10 cellular contexts compared by ENCODE assay signal in genomic region chr5:149452007-149452664, GRCh38.
DNase-seq lines count a peak whose midpoint lies in the region; ATAC-seq, FAIRE-seq and TF ChIP-seq lines count a peak whose summit lies in the region.
"Had no signal": no experiment of that assay in that cellular context is flagged by ENCODE, and none has a peak within 500 bp of the region (broad histone marks: within the 10 kb centered on the region; RNA-seq: fewer than 3 reads in every experiment).

No MANE protein-coding gene starts in this region.

- H3K4me3 Mint-ChIP-seq in effector memory CD8-positive, alpha-beta T cell: no peak overlapping the region
- no peak overlapping the region for H3K4me3 Mint-ChIP-seq in CD8-positive, alpha-beta T cell

- no peaks in the 10 kb centered on the region for H4K20me1 ChIP-seq in hepatocyte (ENCODE audit: insufficient read depth, poor library complexity, severe bottlenecking)

- peaks cover 5 to 13% of the 10 kb centered on the region in 2 donors for H3K27me3 Mint-ChIP-seq in effector memory CD8-positive, alpha-beta T cell
- H3K27me3 Mint-ChIP-seq in CD8-positive, alpha-beta T cell (ENCODE audit: low read depth): no peaks in the 10 kb centered on the region

- POLR2A ChIA-PET in CD8-positive, alpha-beta T cell (lab: Charles Lee): no interaction called here

- H3K27ac ChIP-seq in adrenal gland (peak overlapping the region in 4 of 5 donors; percentile 71 to 89 (median 77)), hepatocyte (peak overlapping the region; percentile 94), gastrocnemius medialis (peak overlapping the region; percentile 85 to 98 (median 96))
- H3K27ac ChIP-seq in CD8-positive, alpha-beta T cell (ENCODE audit: low read depth, low read length): no peak overlapping the region

- in situ Hi-C loops in gastrocnemius medialis (cut with MboI; ENCODE audit: low sequenced_read_pairs in 4 of 4): no loop called here

- no peak for ATAC-seq in gastrocnemius medialis
- ATAC-seq in effector memory CD8-positive, alpha-beta T cell (replicated peaks): no peak
- ATAC-seq in GM19397 (IDR thresholded peaks at IDR 0.05; ENCODE audit: unreplicated experiment): no peak
- no peak for ATAC-seq in CD8-positive, alpha-beta T cell

- H3K27ac Mint-ChIP-seq in effector memory CD8-positive, alpha-beta T cell: no peak overlapping the region
- no peak overlapping the region for H3K27ac Mint-ChIP-seq in CD8-positive, alpha-beta T cell

- no peaks in the 10 kb centered on the region for H3K4me1 Mint-ChIP-seq in effector memory CD8-positive, alpha-beta T cell (ENCODE audit: low read depth in 2 of 2)
- H3K4me1 Mint-ChIP-seq in CD8-positive, alpha-beta T cell (ENCODE audit: low read depth): peaks cover 2% of the 10 kb centered on the region

- FAIRE-seq in H54 (lab: Jason Lieb, UNC): no peak
- FAIRE-seq: frontal cortex, GM18507 had no signal

- H3K79me2 ChIP-seq in hepatocyte: no peaks in the 10 kb centered on the region

- H3K4me2 ChIP-seq in hepatocyte: no peak overlapping the region

- TF ChIP-seq CTCF in adrenal gland (IDR thresholded peaks at IDR 0.05) (no peak), hepatocyte (IDR thresholded peaks at IDR 0.05; ENCODE audit: poor library complexity) (no peak), gastrocnemius medialis (IDR thresholded peaks at IDR 0.05 in 4 of 5, conservative IDR thresholded peaks at IDR 0.05 in 1 of 5) (no peak)
- TF ChIP-seq CTCF in CD8-positive, alpha-beta T cell (IDR thresholded peaks at IDR 0.05): no peak

- CTCF ChIA-PET in CD8-positive, alpha-beta T cell (lab: Charles Lee): interaction anchor here (1.9 to 2.1 kb wide), 2 partner anchors 10 to 18 kb away, joined by 7 read pairs; no protein-coding TSS in a partner anchor

- H3K27me3 ChIP-seq in adrenal gland: no peaks in the 10 kb centered on the region
- H3K27me3 ChIP-seq in hepatocyte: no peaks in the 10 kb centered on the region
- no peaks in the 10 kb centered on the region for H3K27me3 ChIP-seq in gastrocnemius medialis
- no peaks in the 10 kb centered on the region for H3K27me3 ChIP-seq in CD8-positive, alpha-beta T cell (ENCODE audit: insufficient read depth, low read length)

- H3K4me1 ChIP-seq in adrenal gland (replicated peaks in 1 of 2) (peaks cover 33 to 61% of the 10 kb centered on the region in 2 donors), hepatocyte (ENCODE audit: insufficient read depth) (peaks cover 45% of the 10 kb centered on the region), gastrocnemius medialis (peaks cover 53 to 82% of the 10 kb centered on the region in 2 donors)
- H3K4me1 ChIP-seq in CD8-positive, alpha-beta T cell (ENCODE audit: insufficient read depth, low read length): no peaks in the 10 kb centered on the region

- H3K36me3 ChIP-seq in adrenal gland (replicated peaks in 1 of 2) (no peaks in the 10 kb centered on the region), hepatocyte (replicated peaks; ENCODE audit: insufficient read depth, low read depth) (no peaks in the 10 kb centered on the region), gastrocnemius medialis (no peaks in the 10 kb centered on the region)
- no peaks in the 10 kb centered on the region for H3K36me3 ChIP-seq in CD8-positive, alpha-beta T cell (ENCODE audit: insufficient read depth, low read length)

- 41 to 55% (median 51%) methylated on average over 9 to 11 of the region's 11 CpGs for WGBS in adrenal gland, 4 donors
- WGBS in hepatocyte (ENCODE audit: low lambda C conversion rate, missing lambda C conversion rate): 17% methylated on average over 11 of the region's 11 CpGs

- TF ChIP-seq POLR2A in H54 (IDR thresholded peaks at IDR 0.05; ENCODE audit: low read depth, low read length) (peak; percentile 32; the same call in 1 of the 2 replicates), adrenal gland (IDR thresholded peaks at IDR 0.05) (peak in 1 of 2 donors; percentile 25), gastrocnemius medialis (IDR thresholded peaks at IDR 0.05) (no peak)

- no peaks in the 10 kb centered on the region for H3K9me2 ChIP-seq in hepatocyte (replicated peaks; ENCODE audit: insufficient read depth)

- DNase-seq in H54 (ENCODE audit: insufficient read length, low spot score) (no peak), adrenal gland (peak in 6 of 7 donors; percentile 56 to 90 (median 74)), hepatocyte (ENCODE audit: low spot score) (peak; percentile 89), gastrocnemius medialis (no peak), SHP77 (lab: John Stamatoyannopoulos, UW) (no peak)
- no peak for DNase-seq in effector memory CD8-positive, alpha-beta T cell
- DNase-seq in CD8-positive, alpha-beta T cell: no peak

- H3K9me3 ChIP-seq in adrenal gland (replicated peaks in 1 of 3) (no peaks in the 10 kb centered on the region), hepatocyte (ENCODE audit: low read depth) (no peaks in the 10 kb centered on the region), gastrocnemius medialis (no peaks in the 10 kb centered on the region)
- no peaks in the 10 kb centered on the region for H3K9me3 ChIP-seq in CD8-positive, alpha-beta T cell (ENCODE audit: low read length)

- H2AFZ ChIP-seq in hepatocyte: no peak overlapping the region

- no peaks in the 10 kb centered on the region for H3K36me3 Mint-ChIP-seq in effector memory CD8-positive, alpha-beta T cell (ENCODE audit: insufficient read depth)
- H3K36me3 Mint-ChIP-seq in CD8-positive, alpha-beta T cell: no peaks in the 10 kb centered on the region

- no peaks in the 10 kb centered on the region for H3K9me3 Mint-ChIP-seq in effector memory CD8-positive, alpha-beta T cell
- H3K9me3 Mint-ChIP-seq in CD8-positive, alpha-beta T cell: no peaks in the 10 kb centered on the region

- intact Hi-C loops in adrenal gland (cut with DNase I) (no loop called here), gastrocnemius medialis (cut with DNase I; ENCODE audit: low total_unique reads) (loop anchor here (10.0 kb wide), 1 partner anchor 297 kb away; no protein-coding TSS in a partner anchor)
- intact Hi-C loops in CD8-positive, alpha-beta T cell (cut with DNase I, micrococcal nuclease): no loop called here

- H3K4me3 ChIP-seq in adrenal gland: no peak overlapping the region
- H3K4me3 ChIP-seq in hepatocyte: no peak overlapping the region
- no peak overlapping the region for H3K4me3 ChIP-seq in gastrocnemius medialis
- H3K4me3 ChIP-seq in CD8-positive, alpha-beta T cell (ENCODE audit: low read depth, low read length): no peak overlapping the region

Comparison
In these comparisons a context has a peak if more than half of its experiments do, and no peak if none do; other contexts are left out.
1. DNase-seq: peak in adrenal gland (6 of 7) and hepatocyte (single experiment); none in H54 (single experiment), gastrocnemius medialis (0 of 2), SHP77 (0 of 2), effector memory CD8-positive, alpha-beta T cell (0 of 3) and CD8-positive, alpha-beta T cell (0 of 7).